In the genomic region with DNA sequence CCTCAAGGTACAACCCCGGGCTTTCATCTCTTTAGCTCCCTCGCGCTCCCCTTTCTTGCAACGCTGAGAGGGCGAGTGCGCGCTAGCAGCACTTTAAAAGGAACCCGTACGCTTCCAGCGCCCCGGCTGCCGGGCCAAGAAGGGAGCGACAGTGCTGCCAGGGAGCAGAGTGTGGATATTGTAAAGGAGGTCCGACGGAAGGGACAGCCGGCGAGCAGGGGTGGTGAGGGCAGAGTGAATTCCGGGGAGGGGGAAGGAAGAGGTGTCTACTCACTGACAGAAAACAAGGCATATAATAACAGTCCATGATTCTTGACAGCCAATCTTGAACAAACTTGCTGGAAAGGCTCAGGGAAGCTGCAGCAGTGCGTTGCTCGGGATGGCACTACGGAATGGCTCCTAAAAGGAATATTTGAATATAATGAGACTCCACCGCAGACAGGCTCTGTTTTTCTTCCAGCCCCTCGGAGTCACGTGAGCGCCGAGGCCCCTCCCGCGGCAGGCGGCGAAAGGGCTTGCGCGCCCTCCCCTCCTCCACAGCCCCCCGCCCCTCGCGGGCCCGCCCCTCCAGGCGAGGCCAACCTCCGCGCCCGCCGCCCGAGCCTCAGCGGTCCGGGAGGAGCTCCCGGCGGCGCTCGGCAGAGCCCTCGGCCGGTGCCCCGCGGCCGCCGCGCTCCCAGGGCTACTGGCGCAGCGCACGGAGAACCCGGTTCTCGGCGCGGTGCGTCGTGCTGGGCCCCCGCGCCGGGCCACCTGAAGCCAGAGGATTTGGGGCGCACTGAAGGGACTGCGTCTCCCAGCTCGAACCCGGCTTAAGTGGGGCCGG, we compare ENCODE assay signal across 8 cellular contexts. TPM values are rescaled to one million over a fixed set of nuclear protein-coding genes. Genes with fewer than 3 reads are reported as not detected.
DNase-seq lines count a peak whose midpoint lies in the region; ATAC-seq and TF ChIP-seq lines count a peak whose summit lies in the region.

No MANE protein-coding gene starts in this region.

- H3K27ac ChIP-seq in BLaER1 (peak overlapping the region; percentile 50; the same call in 1 of the 2 replicates), HCT116 (ENCODE audit: low read depth, low read length) (peak overlapping the region; percentile 98), SJCRH30 (peak overlapping the region; percentile 85), dorsolateral prefrontal cortex (peak overlapping the region in 49 of 59 donors; percentile 9 to 87 (median 66))

- 0 out of 2 replicates have a peak, but pooled peaks cover 11% of the 10 kb centered on the region for H4K20me1 ChIP-seq in BLaER1
- peaks cover 15% of the 10 kb centered on the region; the same call in 1 of the 2 replicates for H4K20me1 ChIP-seq in HCT116 (ENCODE audit: insufficient read depth)

- intact Hi-C loops in HCT116 (cut with micrococcal nuclease) (no loop called here), dorsolateral prefrontal cortex (cut with DNase I) (loop anchor here in 1 of 2 donors (10.0 kb wide), 2 partner anchors 222 to 392 kb away; no protein-coding TSS in a partner anchor)

- no peaks in the 10 kb centered on the region for H3K9me2 ChIP-seq in HCT116 (ENCODE audit: insufficient read depth)

- POLR2A ChIA-PET in HCT116 (lab: Charles Lee) = interaction anchor here (0.6 to 1.2 kb wide), 5 partner anchors 15 to 415 kb away, joined by 3 to 6 read pairs (median 3); no protein-coding TSS in a partner anchor

- peaks cover 76% of the 10 kb centered on the region for H3K79me2 ChIP-seq in HCT116 (ENCODE audit: insufficient read depth, low read length)

- H3K4me3 ChIP-seq in BLaER1 (peak overlapping the region; percentile 76), HCT116 (replicated peaks in 1 of 2; ENCODE audit: low read depth in 1 of 2, low read length in 2 of 2) (peak overlapping the region; percentile 84 to 94), SJCRH30 (peak overlapping the region; percentile 75), dorsolateral prefrontal cortex (peak overlapping the region; percentile 41 to 81 (median 65))

- peak; percentile 48 for ATAC-seq in HCT116
- ATAC-seq in left lobe of liver = peak; percentile 94
- no peak for ATAC-seq in HG03354 (IDR thresholded peaks at IDR 0.05; ENCODE audit: poor library complexity, severe bottlenecking, unreplicated experiment)
- ATAC-seq in HG02759 (IDR thresholded peaks at IDR 0.05; ENCODE audit: unreplicated experiment) = no peak

- H3K4me1 ChIP-seq in BLaER1 (peaks cover 60% of the 10 kb centered on the region), HCT116 (ENCODE audit: control insufficient read depth in 1 of 2, insufficient read depth in 2 of 2, low read length in 2 of 2) (peaks cover 34 to 52% of the 10 kb centered on the region in 2 experiments), SJCRH30 (peaks cover 13% of the 10 kb centered on the region)

- BruUV-seq in HCT116 (replicated peaks; lab: Mats Ljungman, UMichigan) = no TSS peak

- DNase-seq in HCT116 (ENCODE audit: low read depth, low spot score) (no peak), SJCRH30 (peak; percentile 88 to 90), dorsolateral prefrontal cortex (peak in 8 of 10 donors; percentile 46 to 85 (median 68)), left lobe of liver (ENCODE audit: low spot score) (peak; percentile 90)
- peak; percentile 11 to 31 for DNase-seq in stimulated activated CD4-positive, alpha-beta T cell treated with anti-CD3 and anti-CD28 coated beads, Interleukin-4, amount 100 ng/mL, for 4 hours

- H3K9me3 ChIP-seq in BLaER1 (no peaks in the 10 kb centered on the region), HCT116 (ENCODE audit: control insufficient read depth in 1 of 2, insufficient read depth in 1 of 2, low read depth in 1 of 2, low read length in 2 of 2) (no peaks in the 10 kb centered on the region), SJCRH30 (replicated peaks) (no peaks in the 10 kb centered on the region)

- H3K9ac ChIP-seq in BLaER1 = peak overlapping the region; percentile 72; the same call in 1 of the 2 replicates
- peak overlapping the region; percentile 82 for H3K9ac ChIP-seq in HCT116 (ENCODE audit: low read length)

- H3K27me3 ChIP-seq in BLaER1 (peaks cover 14% of the 10 kb centered on the region; the same call in 1 of the 2 replicates), HCT116 (ENCODE audit: insufficient read depth, low read length) (no peaks in the 10 kb centered on the region), SJCRH30 (no peaks in the 10 kb centered on the region), dorsolateral prefrontal cortex (peaks cover 0 to 87% (median 32%) of the 10 kb centered on the region in 45 donors)

- no peak for TF ChIP-seq RAD21 in HCT116 (IDR thresholded peaks at IDR 0.05; ENCODE audit: low read depth)

- peak; percentile 69 for TF ChIP-seq POLR2A in HCT116 (IDR thresholded peaks at IDR 0.05; ENCODE audit: borderline replicate concordance, extremely low read depth, insufficient read depth, insufficient read length)

- H2AFZ ChIP-seq in HCT116 (ENCODE audit: low read depth, low read length, poor library complexity, severe bottlenecking) = no peak overlapping the region

- H3K4me2 ChIP-seq in BLaER1 = peak overlapping the region; percentile 89
- peak overlapping the region; percentile 99 for H3K4me2 ChIP-seq in HCT116 (ENCODE audit: low read length)

- H3K36me3 ChIP-seq in BLaER1 (peaks cover 30% of the 10 kb centered on the region), HCT116 (ENCODE audit: control insufficient read depth in 1 of 2, insufficient read depth in 2 of 2, low read length in 2 of 2) (peaks cover 38 to 40% of the 10 kb centered on the region in 2 experiments), SJCRH30 (peaks cover 30% of the 10 kb centered on the region)

- TF ChIP-seq CTCF in HCT116 (IDR thresholded peaks at IDR 0.05 in 2 of 3, conservative IDR thresholded peaks at IDR 0.05 in 1 of 3; ENCODE audit: borderline replicate concordance in 1 of 3, insufficient read depth in 1 of 3, low read depth in 2 of 3, low read length in 2 of 3) (no peak), dorsolateral prefrontal cortex (IDR thresholded peaks at IDR 0.05 in 54 of 56, conservative IDR thresholded peaks at IDR 0.05 in 2 of 56; ENCODE audit: low read depth in 1 of 56, partially characterized antibody in 56 of 56) (no peak)

- CTCF ChIA-PET in HCT116 (lab: Charles Lee) = interaction anchor here (0.7 to 1.4 kb wide), 3 partner anchors 10 to 714 kb away, joined by 3 to 4 read pairs (median 3); no protein-coding TSS in a partner anchor

- RAD21 ChIA-PET in HCT116 (lab: Charles Lee; ENCODE audit: low non-redundant PET in 1 of 2, low total read pairs in 2 of 2, uncharacterized antibody in 2 of 2, unreplicated experiment in 2 of 2) = interaction anchor here (0.7 kb wide), 2 partner anchors 386 to 393 kb away, joined by 3 to 5 read pairs; no protein-coding TSS in a partner anchor

TF ChIP-seq in HCT116, 20 proteins besides CTCF, POLR2A, EP300 and RAD21:
- no peak for TF ChIP-seq EGR1 (IDR thresholded peaks at IDR 0.05; ENCODE audit: low read depth)
- peak; percentile 19; the same call in 1 of the 2 replicates for TF ChIP-seq ZFX (IDR thresholded peaks at IDR 0.05)
- peak; percentile 86 for TF ChIP-seq POLR2AphosphoS5 (IDR thresholded peaks at IDR 0.05; ENCODE audit: low read depth, low read length)
TF ChIP-seq in HCT116: peak in this region for 2.

RNA-seq across cellular contexts. Expression of gene BMP4, which starts 3.4 kb away (rescaled TPM):
- 145 TPM for total RNA-seq in HCT116 (2021; ENCODE audit: unreplicated experiment)
- 45.0 and 47.6 TPM in 2 replicates for polyA plus RNA-seq in HCT116 (2012)
- total RNA-seq in SJCRH30 (2014; rRNA removed; shearing (Covaris generic)) = 42.5 and 42.9 TPM in 2 replicates
- total RNA-seq in dorsolateral prefrontal cortex = 10 to 100 TPM in 9 of 120 experiments, 1 to 10 TPM in 110, under 1 TPM in 1; 0.85 to 15.2 (median 5.4) TPM
- total RNA-seq in left lobe of liver = 2.5 TPM

Comparison
In these comparisons a context has a peak if more than half of its experiments do, and no peak if none do; other contexts are left out.
1. ATAC-seq: peak in HCT116 (single experiment) and left lobe of liver (single experiment); none in HG03354 (single experiment) and HG02759 (single experiment).
2. Peak in every context shown above with its lines, with median percentiles within 50 percentile points of each other: H3K27ac ChIP-seq and H3K4me3 ChIP-seq.